18 cellular contexts compared by ENCODE assay signal in genomic region chr1:235473808-235474207, GRCh38.
"Had no signal": no experiment of that assay in that cellular context is flagged by ENCODE, and none has a peak within 500 bp of the region (broad histone marks: within the 10 kb centered on the region; RNA-seq: fewer than 3 reads in every experiment).

No MANE protein-coding gene starts in this region.

- DNase-seq: activated CD4-positive, alpha-beta memory T cell treated with anti-CD3 and anti-CD28 coated beads, Interleukin-2, amount 10 ng/mL, durations not matched to agents 7 days and 5 days; activated CD4-positive, alpha-beta T cell treated with anti-CD3 and anti-CD28 coated beads for 48 hours; activated CD4-positive, CD25-positive, alpha-beta regulatory T cell; activated CD8-positive, alpha-beta memory T cell treated with anti-CD3 and anti-CD28 coated beads, Interleukin-2, amount 10 ng/mL, durations not matched to agents 7 days and 5 days; activated naive CD4-positive, alpha-beta T cell; activated naive CD8-positive, alpha-beta T cell treated with anti-CD3 and anti-CD28 coated beads for 36 hours; amygdala; caudate nucleus; dorsolateral prefrontal cortex; left cardiac atrium; mesendoderm; naive thymus-derived CD8-positive, alpha-beta T cell; pancreas; stimulated activated naive B cell treated with anti-CD40 and anti-IgM and Interleukin-4, amounts not matched to agents 10 μg/mL and 1 μg/mL and 100 μg/mL, for 72 hours; upper lobe of left lung had no signal

- H3K9me3 Mint-ChIP-seq: activated CD4-positive, alpha-beta memory T cell treated with anti-CD3 and anti-CD28 coated beads, Interleukin-2, amount 10 ng/mL, durations not matched to agents 7 days and 5 days; activated naive CD8-positive, alpha-beta T cell treated with anti-CD3 and anti-CD28 coated beads for 36 hours; naive thymus-derived CD8-positive, alpha-beta T cell; stimulated activated naive B cell treated with anti-CD40 and anti-IgM and Interleukin-4, amounts not matched to agents 10 μg/mL and 1 μg/mL and 100 μg/mL, for 72 hours; T-helper 2 cell treated with Interferon-gamma antibody and Interleukin-4, amounts not matched to agents 5 μg/mL and 100 μg/mL, for 36 hours had no signal

- H3K4me1 Mint-ChIP-seq: activated CD4-positive, alpha-beta memory T cell treated with anti-CD3 and anti-CD28 coated beads, Interleukin-2, amount 10 ng/mL, durations not matched to agents 7 days and 5 days; activated CD8-positive, alpha-beta memory T cell treated with anti-CD3 and anti-CD28 coated beads, Interleukin-2, amount 10 ng/mL, durations not matched to agents 7 days and 5 days; naive thymus-derived CD8-positive, alpha-beta T cell had no signal

- H3K4me1 ChIP-seq: pancreas, upper lobe of left lung had no signal

- H3K27ac Mint-ChIP-seq: activated CD4-positive, alpha-beta memory T cell treated with anti-CD3 and anti-CD28 coated beads, Interleukin-2, amount 10 ng/mL, durations not matched to agents 7 days and 5 days; activated CD8-positive, alpha-beta memory T cell treated with anti-CD3 and anti-CD28 coated beads, Interleukin-2, amount 10 ng/mL, durations not matched to agents 7 days and 5 days; activated naive CD8-positive, alpha-beta T cell treated with anti-CD3 and anti-CD28 coated beads for 36 hours; naive thymus-derived CD8-positive, alpha-beta T cell; stimulated activated naive B cell treated with anti-CD40 and anti-IgM and Interleukin-4, amounts not matched to agents 10 μg/mL and 1 μg/mL and 100 μg/mL, for 72 hours; T-helper 2 cell treated with Interferon-gamma antibody and Interleukin-4, amounts not matched to agents 5 μg/mL and 100 μg/mL, for 36 hours had no signal

- H3K4me3 Mint-ChIP-seq: activated CD4-positive, alpha-beta memory T cell treated with anti-CD3 and anti-CD28 coated beads, Interleukin-2, amount 10 ng/mL, durations not matched to agents 7 days and 5 days; activated CD8-positive, alpha-beta memory T cell treated with anti-CD3 and anti-CD28 coated beads, Interleukin-2, amount 10 ng/mL, durations not matched to agents 7 days and 5 days; activated naive CD8-positive, alpha-beta T cell treated with anti-CD3 and anti-CD28 coated beads for 36 hours; naive thymus-derived CD8-positive, alpha-beta T cell; stimulated activated naive B cell treated with anti-CD40 and anti-IgM and Interleukin-4, amounts not matched to agents 10 μg/mL and 1 μg/mL and 100 μg/mL, for 72 hours; T-helper 2 cell treated with Interferon-gamma antibody and Interleukin-4, amounts not matched to agents 5 μg/mL and 100 μg/mL, for 36 hours had no signal

- H3K9me3 ChIP-seq: pancreas, thoracic aorta, upper lobe of left lung had no signal

- H3K27me3 ChIP-seq: dorsolateral prefrontal cortex, pancreas, upper lobe of left lung had no signal

- H3K4me3 ChIP-seq: dorsolateral prefrontal cortex, pancreas, thoracic aorta, upper lobe of left lung had no signal

- H3K27me3 Mint-ChIP-seq: activated CD4-positive, alpha-beta memory T cell treated with anti-CD3 and anti-CD28 coated beads, Interleukin-2, amount 10 ng/mL, durations not matched to agents 7 days and 5 days; activated CD8-positive, alpha-beta memory T cell treated with anti-CD3 and anti-CD28 coated beads, Interleukin-2, amount 10 ng/mL, durations not matched to agents 7 days and 5 days; activated naive CD8-positive, alpha-beta T cell treated with anti-CD3 and anti-CD28 coated beads for 36 hours; naive thymus-derived CD8-positive, alpha-beta T cell; stimulated activated naive B cell treated with anti-CD40 and anti-IgM and Interleukin-4, amounts not matched to agents 10 μg/mL and 1 μg/mL and 100 μg/mL, for 72 hours had no signal

- ATAC-seq: activated CD8-positive, alpha-beta memory T cell treated with anti-CD3 and anti-CD28 coated beads, Interleukin-2, amount 10 ng/mL, durations not matched to agents 7 days and 5 days; esophagus mucosa; left cardiac atrium; naive thymus-derived CD8-positive, alpha-beta T cell; pancreas; stimulated activated naive B cell treated with anti-CD40 and anti-IgM and Interleukin-4, amounts not matched to agents 10 μg/mL and 1 μg/mL and 100 μg/mL, for 72 hours had no signal

- H3K27ac ChIP-seq: dorsolateral prefrontal cortex, pancreas, thoracic aorta, upper lobe of left lung had no signal
